9 cellular contexts compared by ENCODE assay signal in the genomic region with DNA sequence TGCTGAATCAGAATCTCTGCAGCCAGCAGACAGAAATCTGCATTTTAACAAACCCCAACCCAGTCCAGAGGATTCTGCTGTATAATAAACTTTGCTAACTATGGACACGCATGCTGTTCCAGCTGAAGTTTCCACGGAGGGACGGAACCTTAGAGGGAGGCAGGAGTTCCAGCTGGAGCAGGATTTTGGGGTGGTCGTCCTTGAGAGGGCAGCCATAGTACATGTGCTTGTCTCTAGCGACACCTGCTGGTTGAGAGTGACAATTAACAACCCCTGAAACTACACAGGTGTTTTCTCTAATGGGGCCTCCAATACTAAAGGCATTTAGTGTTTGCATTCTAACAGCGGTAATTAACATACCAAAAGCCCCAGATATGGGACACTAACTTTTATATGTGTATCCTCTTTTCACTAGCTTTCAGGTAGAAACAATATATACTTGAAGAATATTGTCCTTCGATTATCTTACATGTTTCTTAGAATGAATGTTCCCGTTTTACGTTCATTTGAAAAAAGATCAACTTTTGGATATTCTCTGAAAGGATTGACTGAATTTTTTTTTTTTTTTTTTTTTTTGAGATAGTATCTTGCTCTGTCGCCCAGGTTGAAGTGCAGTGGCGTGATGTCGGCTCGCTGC. TPM values are rescaled to one million over a fixed set of nuclear protein-coding genes. Genes with fewer than 3 reads are reported as not detected.
DNase-seq lines count a peak whose midpoint lies in the region; ATAC-seq and TF ChIP-seq lines count a peak whose summit lies in the region.
"Had no signal": no experiment of that assay in that cellular context is flagged by ENCODE, and none has a peak within 500 bp of the region (broad histone marks: within the 10 kb centered on the region; RNA-seq: fewer than 3 reads in every experiment).

No MANE protein-coding gene starts in this region.

- H2AFZ ChIP-seq in OCI-LY1 (ENCODE audit: low read length): no peak overlapping the region

- no peaks in the 10 kb centered on the region for H3K36me3 Mint-ChIP-seq in CD4-positive, alpha-beta memory T cell
- H3K36me3 Mint-ChIP-seq in activated T-cell treated with anti-CD3 and anti-CD28 coated beads, Interleukin-2, amount 50 U/mL, for 24 hours (ENCODE audit: low read depth): no peaks in the 10 kb centered on the region

- 38 to 46% (median 43%) methylated on average over 13 of the region's 13 CpGs for WGBS in ovary, 3 donors

- H3K4me3 Mint-ChIP-seq in CD4-positive, alpha-beta memory T cell: no peak overlapping the region
- no peak overlapping the region for H3K4me3 Mint-ChIP-seq in activated T-cell treated with anti-CD3 and anti-CD28 coated beads, Interleukin-2, amount 50 U/mL, for 24 hours
- H3K4me3 Mint-ChIP-seq: activated naive CD4-positive, alpha-beta T cell treated with anti-CD3 and anti-CD28 coated beads, Interleukin-2, amount 50 U/mL, for 24 hours had no signal

- no peaks in the 10 kb centered on the region for H3K4me1 ChIP-seq in CD4-positive, alpha-beta memory T cell (ENCODE audit: insufficient read depth, low read length)
- H3K4me1 ChIP-seq in OCI-LY1 (ENCODE audit: insufficient read depth, low read length, severe bottlenecking): peaks cover 4% of the 10 kb centered on the region
- peaks cover 2% of the 10 kb centered on the region for H3K4me1 ChIP-seq in ovary (ENCODE audit: insufficient read depth)

- H4K20me1 ChIP-seq in OCI-LY1 (ENCODE audit: insufficient read depth, low read length): no peaks in the 10 kb centered on the region

- DNase-seq in CD4-positive, alpha-beta memory T cell: peak; percentile 51 to 64 (median 58)
- DNase-seq in activated T-cell treated with anti-CD3 and anti-CD28 coated beads, Interleukin-2, amount 50 U/mL, for 24 hours: peak; percentile 59
- peak; percentile 70 for DNase-seq in fibroblast of the aortic adventitia (ENCODE audit: low read depth)
- DNase-seq in ovary: peak; percentile 44 to 73 (median 58)
- peak; percentile 57 for DNase-seq in ureter (ENCODE audit: low spot score)

- H3K4me3 ChIP-seq in CD4-positive, alpha-beta memory T cell (ENCODE audit: low read length in 2 of 2): no peak overlapping the region
- H3K4me3 ChIP-seq in OCI-LY1 (ENCODE audit: low read depth, low read length, poor library complexity, severe bottlenecking) (no peak overlapping the region), fibroblast of the aortic adventitia (ENCODE audit: low read depth, low read length) (no peak overlapping the region), ovary (no peak overlapping the region)

- POLR2A ChIA-PET in CD4-positive, alpha-beta memory T cell (lab: Charles Lee; ENCODE audit: partially characterized antibody): no interaction called here

- no peak for TF ChIP-seq POLR2A in ovary (IDR thresholded peaks at IDR 0.05)

- H3K27me3 ChIP-seq in CD4-positive, alpha-beta memory T cell (ENCODE audit: insufficient read depth, low read length): peaks cover 6% of the 10 kb centered on the region
- H3K27me3 ChIP-seq in OCI-LY1 (ENCODE audit: insufficient read depth, low read length) (no peaks in the 10 kb centered on the region), ovary (no peaks in the 10 kb centered on the region)

- H3K36me3 ChIP-seq in CD4-positive, alpha-beta memory T cell (ENCODE audit: insufficient read depth, low read length): no peaks in the 10 kb centered on the region
- no peaks in the 10 kb centered on the region for H3K36me3 ChIP-seq in OCI-LY1 (ENCODE audit: insufficient read depth, low read length)
- H3K36me3 ChIP-seq in ovary: no peaks in the 10 kb centered on the region

- H3K9me3 Mint-ChIP-seq in CD4-positive, alpha-beta memory T cell: peaks cover 0 to 13% (median 4%) of the 10 kb centered on the region in 8 donors
- peaks cover 11% of the 10 kb centered on the region for H3K9me3 Mint-ChIP-seq in activated T-cell treated with anti-CD3 and anti-CD28 coated beads, Interleukin-2, amount 50 U/mL, for 24 hours

- TF ChIP-seq CTCF in OCI-LY1 (IDR thresholded peaks at IDR 0.05; ENCODE audit: low read length): peak; percentile 96
- TF ChIP-seq CTCF in fibroblast of the aortic adventitia (IDR thresholded peaks at IDR 0.05; ENCODE audit: insufficient read depth, low read length): peak; percentile 75
- TF ChIP-seq CTCF in ovary (IDR thresholded peaks at IDR 0.05): peak; percentile 75 to 86 (median 81)

- CTCF ChIA-PET in CD4-positive, alpha-beta memory T cell (lab: Charles Lee; ENCODE audit: partially characterized antibody): interaction anchor here (0.6 to 8.2 kb wide), 20 partner anchors 11 to 635 kb away, joined by 3 to 92 read pairs (median 4); a partner anchor contains a TSS

- peak overlapping the region; percentile 33 for H3K4me2 ChIP-seq in OCI-LY1 (ENCODE audit: low read length)

- H3K9me3 ChIP-seq in CD4-positive, alpha-beta memory T cell (ENCODE audit: control insufficient read depth in 1 of 2, low read length in 2 of 2): no peaks in the 10 kb centered on the region
- H3K9me3 ChIP-seq in OCI-LY1 (ENCODE audit: low read length) (no peaks in the 10 kb centered on the region), ovary (no peaks in the 10 kb centered on the region)

- H3K79me2 ChIP-seq in OCI-LY1 (ENCODE audit: insufficient read depth, low read length): no peaks in the 10 kb centered on the region

- H3K4me1 Mint-ChIP-seq in CD4-positive, alpha-beta memory T cell: no peaks in the 10 kb centered on the region
- peaks cover 3% of the 10 kb centered on the region for H3K4me1 Mint-ChIP-seq in activated T-cell treated with anti-CD3 and anti-CD28 coated beads, Interleukin-2, amount 50 U/mL, for 24 hours (ENCODE audit: low read depth)
- H3K4me1 Mint-ChIP-seq: activated naive CD4-positive, alpha-beta T cell treated with anti-CD3 and anti-CD28 coated beads, Interleukin-2, amount 50 U/mL, for 24 hours had no signal

- H3K9ac ChIP-seq in OCI-LY1 (ENCODE audit: low read length): no peak overlapping the region

- no peak overlapping the region for H3K27ac ChIP-seq in CD4-positive, alpha-beta memory T cell (ENCODE audit: low read depth, low read length)
- no peak overlapping the region for H3K27ac ChIP-seq in OCI-LY1 (ENCODE audit: low read depth, low read length, poor library complexity, severe bottlenecking)
- H3K27ac ChIP-seq in ovary: no peak overlapping the region

- TF ChIP-seq EP300 in ovary (IDR thresholded peaks at IDR 0.05): no peak

- no peaks in the 10 kb centered on the region for H3K9me2 ChIP-seq in OCI-LY1 (ENCODE audit: low read depth, low read length)

- no peak overlapping the region for H3K27ac Mint-ChIP-seq in CD4-positive, alpha-beta memory T cell
- H3K27ac Mint-ChIP-seq in activated T-cell treated with anti-CD3 and anti-CD28 coated beads, Interleukin-2, amount 50 U/mL, for 24 hours: no peak overlapping the region
- H3K27ac Mint-ChIP-seq: activated naive CD4-positive, alpha-beta T cell treated with anti-CD3 and anti-CD28 coated beads, Interleukin-2, amount 50 U/mL, for 24 hours had no signal

- intact Hi-C loops in CD4-positive, alpha-beta memory T cell (cut with micrococcal nuclease): loop anchor here (1.0 to 2.0 kb wide), 6 partner anchors 171 to 668 kb away; a partner anchor contains a TSS
- intact Hi-C loops in ovary (cut with DNase I): loop anchor here in 2 of 4 donors (5.0 to 10.0 kb wide), 3 partner anchors 261 to 553 kb away; a partner anchor contains a TSS

- no peaks in the 10 kb centered on the region for H3F3A ChIP-seq in OCI-LY1 (ENCODE audit: insufficient read depth, low read length)

- H3K27me3 Mint-ChIP-seq in CD4-positive, alpha-beta memory T cell: peaks cover 26 to 30% of the 10 kb centered on the region in 2 donors
- peaks cover 41% of the 10 kb centered on the region for H3K27me3 Mint-ChIP-seq in activated T-cell treated with anti-CD3 and anti-CD28 coated beads, Interleukin-2, amount 50 U/mL, for 24 hours

- ATAC-seq in GM19043 (IDR thresholded peaks at IDR 0.05; ENCODE audit: low read depth, unreplicated experiment) (peak; percentile 52), HG03432 (IDR thresholded peaks at IDR 0.05; ENCODE audit: unreplicated experiment) (peak; percentile 62)

RNA-seq across cellular contexts. Expression of a gene that starts 32.4 kb away (rescaled TPM):
- total RNA-seq in CD4-positive, alpha-beta memory T cell: 1 to 10 TPM; 1.6 TPM
- 1 to 10 TPM; 1.2 to 2.0 TPM for polyA plus RNA-seq in CD4-positive, alpha-beta memory T cell
- 5.2 and 7.0 TPM in 2 replicates for total RNA-seq in fibroblast of the aortic adventitia (ENCODE audit: low replicate concordance)
- total RNA-seq in ovary: 1 to 10 TPM; 2.6 to 7.6 (median 4.7) TPM
- 1 to 10 TPM; 1.4 to 1.8 TPM for polyA plus RNA-seq in ovary
- 5.0 TPM for total RNA-seq in ureter
